8 cellular contexts compared by ENCODE assay signal in genomic region chr10:484925-485661, GRCh38.
DNase-seq lines count a peak whose midpoint lies in the region; ATAC-seq and TF ChIP-seq lines count a peak whose summit lies in the region.

No MANE protein-coding gene starts in this region.

- intact Hi-C loops in body of pancreas (cut with DNase I) = no loop called here

- TF ChIP-seq CTCF in MM.1S (IDR thresholded peaks at IDR 0.05; ENCODE audit: low read length) = no peak
- no peak for TF ChIP-seq CTCF in body of pancreas (IDR thresholded peaks at IDR 0.05)

- peak overlapping the region; percentile 70 for H2AFZ ChIP-seq in MM.1S (ENCODE audit: low read length)

- 67 to 70% methylated on average over 24 to 31 of the region's 31 CpGs for WGBS in body of pancreas, 2 donors

- peaks cover 25% of the 10 kb centered on the region for H3K79me2 ChIP-seq in MM.1S (ENCODE audit: low read length)

- H3K9me2 ChIP-seq in MM.1S (replicated peaks; ENCODE audit: insufficient read depth, low read length) = no peaks in the 10 kb centered on the region

- TF ChIP-seq POLR2A in body of pancreas (IDR thresholded peaks at IDR 0.05) = no peak

- H3K9me3 ChIP-seq in MM.1S (replicated peaks; ENCODE audit: insufficient read depth, low read length) (no peaks in the 10 kb centered on the region), body of pancreas (no peaks in the 10 kb centered on the region)

- H3K27me3 ChIP-seq in MM.1S (replicated peaks; ENCODE audit: insufficient read depth, low read length) = no peaks in the 10 kb centered on the region
- no peaks in the 10 kb centered on the region for H3K27me3 ChIP-seq in body of pancreas

- H3K9ac ChIP-seq in MM.1S (ENCODE audit: low read length) = peak overlapping the region; percentile 92

- H3K36me3 ChIP-seq in MM.1S (replicated peaks; ENCODE audit: insufficient read depth, low read length) (no peaks in the 10 kb centered on the region), body of pancreas (replicated peaks in 1 of 2; ENCODE audit: insufficient read depth in 1 of 2, low read depth in 2 of 2) (no peaks in the 10 kb centered on the region)

- H3K27ac ChIP-seq in MM.1S (ENCODE audit: low read length) (peak overlapping the region; percentile 94), body of pancreas (peak overlapping the region in 3 of 4 donors; percentile 33 to 63 (median 39))

- H3K4me1 ChIP-seq in MM.1S (ENCODE audit: low read length) (0 out of 2 replicates have a peak, but pooled peaks cover 8% of the 10 kb centered on the region), body of pancreas (peaks cover 17% of the 10 kb centered on the region)

- H3K4me3 ChIP-seq in MM.1S (ENCODE audit: low read length) (peak overlapping the region; percentile 75), body of pancreas (no peak overlapping the region)

- peak overlapping the region; percentile 82 for H3K4me2 ChIP-seq in MM.1S (ENCODE audit: low read depth, low read length)

- ATAC-seq in GM19468 (IDR thresholded peaks at IDR 0.05; ENCODE audit: extremely low read depth, unreplicated experiment) (peak; percentile 60), body of pancreas (peak; percentile 23), GM19328 (IDR thresholded peaks at IDR 0.05; ENCODE audit: unreplicated experiment) (no peak)

- H3F3A ChIP-seq in MM.1S (ENCODE audit: insufficient read depth, low read length) = peaks cover 19% of the 10 kb centered on the region

- no peaks in the 10 kb centered on the region for H4K20me1 ChIP-seq in MM.1S (ENCODE audit: insufficient read depth, low read length)

- peak; percentile 80 for DNase-seq in MM.1S
- no peak for DNase-seq in body of pancreas
- DNase-seq in midbrain (lab: John Stamatoyannopoulos, UW) = peak; percentile 26
- no peak for DNase-seq in SIG-M5 treated with dmso at 0.1 percent for 504 hours (lab: John Stamatoyannopoulos, UW; ENCODE audit: unreplicated experiment)
- DNase-seq in NCI-H1930 (lab: John Stamatoyannopoulos, UW) = no peak
- DNase-seq in D341Med (ENCODE audit: low spot score) = no peak

Comparison
In these comparisons a context has a peak if more than half of its experiments do, and no peak if none do; other contexts are left out.
1. DNase-seq: peak in MM.1S (single experiment) and midbrain (single experiment); none in body of pancreas (0 of 4), SIG-M5 treated with dmso at 0.1 percent for 504 hours (single experiment), NCI-H1930 (0 of 2) and D341Med (single experiment).